In the genomic region with DNA sequence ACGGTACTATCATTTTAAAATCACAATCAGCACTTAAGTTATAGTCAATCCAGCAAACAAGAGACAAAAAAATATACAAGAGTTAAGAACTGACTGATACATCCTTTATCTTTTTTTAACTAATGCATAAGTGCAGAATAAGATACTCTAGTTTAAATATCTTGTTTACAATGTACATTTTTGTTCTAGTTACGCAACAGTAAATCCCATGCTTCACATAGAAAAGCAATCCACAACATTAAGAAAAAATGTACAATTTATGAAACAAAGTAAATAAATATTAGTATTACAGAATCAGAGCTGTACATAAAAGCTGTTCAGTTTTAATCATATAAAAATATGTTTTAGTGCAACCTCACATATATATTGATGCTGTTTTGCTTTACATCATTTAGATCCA, we compare ENCODE assay signal across 38 cellular contexts.
"Had no signal": no experiment of that assay in that cellular context is flagged by ENCODE, and none has a peak within 500 bp of the region (broad histone marks: within the 10 kb centered on the region; RNA-seq: fewer than 3 reads in every experiment).

No MANE protein-coding gene starts in this region.

- H3K27me3 Mint-ChIP-seq: activated B cell treated with CpG ODN at 0.5 μM for 24 hours; activated CD4-positive, alpha-beta memory T cell treated with anti-CD3 and anti-CD28 coated beads for 36 hours; activated CD4-positive, alpha-beta T cell treated with anti-CD3 and anti-CD28 coated beads, Interleukin-2, amount 10 ng/mL, durations not matched to agents 24 days and 14 days; activated CD8-positive, alpha-beta memory T cell treated with anti-CD3 and anti-CD28 coated beads, Interleukin-2, amount 10 ng/mL, durations not matched to agents 7 days and 5 days; activated naive CD4-positive, alpha-beta T cell treated with anti-CD3 and anti-CD28 coated beads, Interleukin-2, amount 50 U/mL, for 24 hours; activated naive CD8-positive, alpha-beta T cell treated with anti-CD3 and anti-CD28 coated beads for 36 hours; activated naive CD8-positive, alpha-beta T cell treated with anti-CD3 and anti-CD28 coated beads, Interleukin-2, amount 50 U/mL, for 24 hours; dendritic cell treated with granulocyte-macrophage colony-stimulating factor and Interleukin-4, amounts not matched to agents 40 ng/mL and 50 ng/mL, for 4 days; T-helper 17 cell had no signal

- H3K9me3 Mint-ChIP-seq: activated B cell treated with CpG ODN at 0.5 μM for 24 hours; activated CD4-positive, alpha-beta memory T cell treated with anti-CD3 and anti-CD28 coated beads for 36 hours; activated CD4-positive, alpha-beta T cell treated with anti-CD3 and anti-CD28 coated beads, Interleukin-2, amount 10 ng/mL, durations not matched to agents 24 days and 14 days; activated naive CD4-positive, alpha-beta T cell treated with anti-CD3 and anti-CD28 coated beads for 36 hours; activated naive CD8-positive, alpha-beta T cell treated with anti-CD3 and anti-CD28 coated beads for 36 hours; activated naive CD8-positive, alpha-beta T cell treated with anti-CD3 and anti-CD28 coated beads, Interleukin-2, amount 50 U/mL, for 24 hours; activated T-helper 1 cell treated with anti-CD3 and anti-CD28 coated beads, Interleukin-12 subunit alpha, Interleukin-12 subunit beta, Interleukin-2, Interleukin-4 antibody, amounts not matched to agents 30 ng/mL and 10 ng/mL and 1 ng/mL, durations not matched to agents 14 hours and 24 hours and 36 hours; activated T-helper 2 cell treated with anti-CD3 and anti-CD28 coated beads, Interferon-gamma antibody, Interleukin-2, Interleukin-4, amounts not matched to agents 10 μg/mL and 5 μg/mL and 100 μg/mL, durations not matched to agents 14 hours and 24 hours and 36 hours; brain; dendritic cell treated with granulocyte-macrophage colony-stimulating factor and Interleukin-4, amounts not matched to agents 40 ng/mL and 50 ng/mL, for 4 days; endodermal cell; T-helper 2 cell treated with Interferon-gamma antibody and Interleukin-4, amounts not matched to agents 5 μg/mL and 100 μg/mL, for 36 hours had no signal

- DNase-seq: activated B cell treated with CpG ODN at 0.5 μM for 24 hours; activated CD4-positive, alpha-beta memory T cell treated with anti-CD3 and anti-CD28 coated beads for 36 hours; activated CD4-positive, alpha-beta T cell treated with anti-CD3 and anti-CD28 coated beads, Interleukin-2, amount 10 ng/mL, durations not matched to agents 24 days and 14 days; activated CD8-positive, alpha-beta memory T cell treated with anti-CD3 and anti-CD28 coated beads, Interleukin-2, amount 10 ng/mL, durations not matched to agents 7 days and 5 days; activated CD8-positive, alpha-beta memory T cell treated with anti-CD3 and anti-CD28 coated beads, Interleukin-2, amount 50 U/mL, for 4 hours; activated CD8-positive, alpha-beta T cell treated with anti-CD3 and anti-CD28 coated beads, Interleukin-2, amount 10 ng/mL, durations not matched to agents 7 days and 5 days; activated effector memory CD4-positive, alpha-beta T cell treated with anti-CD3 and anti-CD28 coated beads, Interleukin-2, amount 50 U/mL, for 16 hours; activated naive CD4-positive, alpha-beta T cell treated with anti-CD3 and anti-CD28 coated beads for 36 hours; activated naive CD8-positive, alpha-beta T cell treated with anti-CD3 and anti-CD28 coated beads for 36 hours; activated naive CD8-positive, alpha-beta T cell treated with anti-CD3 and anti-CD28 coated beads, Interleukin-2, amount 50 U/mL, for 24 hours; activated T-cell treated with anti-CD3 and anti-CD28 coated beads, Interleukin-2, amount 50 U/mL, for 1 hour; activated T-cell treated with anti-CD3 and anti-CD28 coated beads, Interleukin-2, amount 50 U/mL, for 48 hours; central memory CD4-positive, alpha-beta T cell; dorsolateral prefrontal cortex; effector memory CD4-positive, alpha-beta T cell; endodermal cell; erythroblast; foreskin keratinocyte; gastrocnemius medialis; glutamatergic neuron; heart left ventricle; SW 1271; T-helper 1 cell; T-helper 17 cell; T1000; WERI-Rb-1 had no signal

- H3K9me3 ChIP-seq: ascending aorta, breast epithelium, esophagus muscularis mucosa, gastrocnemius medialis, heart left ventricle had no signal

- H3K4me3 Mint-ChIP-seq: activated B cell treated with CpG ODN at 0.5 μM for 24 hours; activated CD4-positive, alpha-beta memory T cell treated with anti-CD3 and anti-CD28 coated beads for 36 hours; activated CD4-positive, alpha-beta T cell treated with anti-CD3 and anti-CD28 coated beads, Interleukin-2, amount 10 ng/mL, durations not matched to agents 24 days and 14 days; activated CD8-positive, alpha-beta memory T cell treated with anti-CD3 and anti-CD28 coated beads, Interleukin-2, amount 10 ng/mL, durations not matched to agents 7 days and 5 days; activated CD8-positive, alpha-beta T cell treated with anti-CD3 and anti-CD28 coated beads, Interleukin-2, amount 10 ng/mL, durations not matched to agents 7 days and 5 days; activated naive CD4-positive, alpha-beta T cell treated with anti-CD3 and anti-CD28 coated beads for 36 hours; activated naive CD4-positive, alpha-beta T cell treated with anti-CD3 and anti-CD28 coated beads, Interleukin-2, amount 50 U/mL, for 24 hours; activated naive CD8-positive, alpha-beta T cell treated with anti-CD3 and anti-CD28 coated beads for 36 hours; activated naive CD8-positive, alpha-beta T cell treated with anti-CD3 and anti-CD28 coated beads, Interleukin-2, amount 50 U/mL, for 24 hours; activated T-helper 1 cell treated with anti-CD3 and anti-CD28 coated beads, Interleukin-12 subunit alpha, Interleukin-12 subunit beta, Interleukin-2, Interleukin-4 antibody, amounts not matched to agents 30 ng/mL and 10 ng/mL and 1 ng/mL, durations not matched to agents 14 hours and 24 hours and 36 hours; brain; dendritic cell treated with granulocyte-macrophage colony-stimulating factor and Interleukin-4, amounts not matched to agents 40 ng/mL and 50 ng/mL, for 4 days; endodermal cell; T-helper 17 cell; T-helper 2 cell treated with Interferon-gamma antibody and Interleukin-4, amounts not matched to agents 5 μg/mL and 100 μg/mL, for 36 hours had no signal

- ATAC-seq: activated CD4-positive, CD25-positive, alpha-beta regulatory T cell treated with anti-CD3 and anti-CD28 coated beads, Interleukin-2, amount 50 U/mL, for 24 hours; activated CD8-positive, alpha-beta memory T cell treated with anti-CD3 and anti-CD28 coated beads, Interleukin-2, amount 10 ng/mL, durations not matched to agents 7 days and 5 days; activated CD8-positive, alpha-beta T cell treated with anti-CD3 and anti-CD28 coated beads, Interleukin-2, amount 10 ng/mL, durations not matched to agents 7 days and 5 days; activated naive CD8-positive, alpha-beta T cell treated with anti-CD3 and anti-CD28 coated beads, Interleukin-2, amount 50 U/mL, for 24 hours; foreskin keratinocyte; gastrocnemius medialis; T-helper 17 cell had no signal

- H3K27ac Mint-ChIP-seq: activated B cell treated with CpG ODN at 0.5 μM for 24 hours; activated CD4-positive, alpha-beta memory T cell treated with anti-CD3 and anti-CD28 coated beads for 36 hours; activated CD4-positive, alpha-beta T cell treated with anti-CD3 and anti-CD28 coated beads, Interleukin-2, amount 10 ng/mL, durations not matched to agents 24 days and 14 days; activated CD8-positive, alpha-beta memory T cell treated with anti-CD3 and anti-CD28 coated beads, Interleukin-2, amount 10 ng/mL, durations not matched to agents 7 days and 5 days; activated CD8-positive, alpha-beta T cell treated with anti-CD3 and anti-CD28 coated beads, Interleukin-2, amount 10 ng/mL, durations not matched to agents 7 days and 5 days; activated naive CD8-positive, alpha-beta T cell treated with anti-CD3 and anti-CD28 coated beads, Interleukin-2, amount 50 U/mL, for 24 hours; activated T-helper 1 cell treated with anti-CD3 and anti-CD28 coated beads, Interleukin-12 subunit alpha, Interleukin-12 subunit beta, Interleukin-2, Interleukin-4 antibody, amounts not matched to agents 30 ng/mL and 10 ng/mL and 1 ng/mL, durations not matched to agents 14 hours and 24 hours and 36 hours; activated T-helper 2 cell treated with anti-CD3 and anti-CD28 coated beads, Interferon-gamma antibody, Interleukin-2, Interleukin-4, amounts not matched to agents 10 μg/mL and 5 μg/mL and 100 μg/mL, durations not matched to agents 14 hours and 24 hours and 36 hours; dendritic cell treated with granulocyte-macrophage colony-stimulating factor and Interleukin-4, amounts not matched to agents 40 ng/mL and 50 ng/mL, for 4 days; endodermal cell; T-helper 2 cell treated with Interferon-gamma antibody and Interleukin-4, amounts not matched to agents 5 μg/mL and 100 μg/mL, for 36 hours had no signal

- H3K27ac ChIP-seq: ascending aorta, breast epithelium, cardiac muscle cell, coronary artery, esophagus muscularis mucosa, foreskin keratinocyte, gastrocnemius medialis, heart left ventricle, WERI-Rb-1 had no signal

- H3K36me3 ChIP-seq: breast epithelium, WERI-Rb-1 had no signal

- H3K4me1 ChIP-seq: ascending aorta, breast epithelium, esophagus muscularis mucosa, foreskin keratinocyte, gastrocnemius medialis had no signal

- H3K4me1 Mint-ChIP-seq: brain had no signal

- H3K27me3 ChIP-seq: ascending aorta, breast epithelium, cardiac muscle cell, dorsolateral prefrontal cortex, esophagus muscularis mucosa, foreskin keratinocyte, gastrocnemius medialis, heart left ventricle had no signal

- H3K4me3 ChIP-seq: ascending aorta, breast epithelium, cardiac muscle cell, coronary artery, dorsolateral prefrontal cortex, esophagus muscularis mucosa, gastrocnemius medialis, heart left ventricle had no signal
